ENCODE assay signal across 9 cellular contexts in the genomic region with DNA sequence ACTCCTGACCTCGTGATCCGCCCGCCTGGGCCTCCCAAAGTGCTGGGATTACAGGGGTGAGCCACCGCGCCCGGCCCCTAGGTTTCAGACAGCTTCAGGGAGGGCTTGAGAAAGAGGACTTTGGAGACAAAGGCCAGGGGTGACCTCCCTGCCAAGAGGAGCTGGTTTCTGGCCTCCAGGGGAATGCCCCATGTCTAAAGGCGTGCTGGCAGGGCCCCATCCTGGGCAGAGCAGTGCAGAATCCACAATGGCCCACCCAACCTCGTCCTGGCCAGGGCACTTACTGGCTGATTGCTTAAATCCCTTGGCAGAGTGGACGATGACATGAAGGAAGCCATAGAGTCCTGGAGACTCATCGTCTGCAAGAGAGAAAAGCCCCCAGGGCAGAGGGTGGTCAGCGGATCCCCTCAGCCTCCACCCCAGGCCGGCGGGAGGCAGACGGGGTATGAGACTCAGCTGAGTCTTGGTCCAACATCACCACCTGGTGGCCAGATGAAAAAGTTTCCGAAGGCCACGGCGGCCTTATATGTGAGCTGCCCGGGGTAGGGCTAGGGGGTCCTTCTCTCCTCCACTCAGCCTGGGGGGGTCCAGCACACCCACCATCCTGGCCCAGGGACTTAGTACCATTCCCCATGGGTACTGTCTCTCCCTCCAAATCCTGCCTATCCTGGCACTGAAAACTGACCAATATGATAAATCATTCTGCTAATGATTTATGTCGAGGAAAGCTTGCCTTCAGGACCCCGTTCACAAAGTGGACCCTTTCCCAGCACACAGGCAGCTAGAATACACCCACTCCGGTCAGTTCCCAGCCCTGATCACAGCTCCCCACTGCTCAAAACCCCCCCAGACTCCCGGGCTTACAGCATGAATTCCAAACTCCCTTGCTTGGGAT. TPM values are rescaled to one million over a fixed set of nuclear protein-coding genes. Genes with fewer than 3 reads are reported as not detected.
DNase-seq lines count a peak whose midpoint lies in the region; ATAC-seq and TF ChIP-seq lines count a peak whose summit lies in the region.
"Had no signal": no experiment of that assay in that cellular context is flagged by ENCODE, and none has a peak within 500 bp of the region (broad histone marks: within the 10 kb centered on the region; RNA-seq: fewer than 3 reads in every experiment).

No MANE protein-coding gene starts in this region.

- WGBS in right lobe of liver (ENCODE audit: insufficient coverage, low coverage, low lambda C conversion rate, missing lambda C conversion rate) = 35% methylated on average over 7 of the region's 22 CpGs

- no peaks in the 10 kb centered on the region for H3K4me1 ChIP-seq in colonic mucosa
- H3K4me1 ChIP-seq in right lobe of liver = no peaks in the 10 kb centered on the region

- peaks cover 48% of the 10 kb centered on the region for H3K36me3 Mint-ChIP-seq in CD4-positive, alpha-beta T cell (ENCODE audit: low read depth)
- H3K36me3 Mint-ChIP-seq in activated T-helper 2 cell treated with anti-CD3 and anti-CD28 coated beads, Interferon-gamma antibody, Interleukin-2, Interleukin-4, amounts not matched to agents 10 μg/mL and 5 μg/mL and 100 μg/mL, durations not matched to agents 14 hours and 24 hours and 36 hours (ENCODE audit: low read depth) = peaks cover 34% of the 10 kb centered on the region

- intact Hi-C loops in CD4-positive, alpha-beta T cell (cut with DNase I, micrococcal nuclease) = loop anchor here in 1 of 2 experiments (2.0 kb wide), 2 partner anchors 261 to 913 kb away; no protein-coding TSS in a partner anchor
- intact Hi-C loops in colonic mucosa (cut with DNase I) = loop anchor here (5.0 kb wide), 2 partner anchors 49 to 91 kb away; no protein-coding TSS in a partner anchor
- intact Hi-C loops in right lobe of liver (cut with DNase I) = loop anchor here in 1 of 2 donors (10.0 kb wide), 1 partner anchor 261 kb away; no protein-coding TSS in a partner anchor
- intact Hi-C loops in activated T-helper 2 cell treated with anti-CD3 and anti-CD28 coated beads, Interferon-gamma antibody, Interleukin-2, Interleukin-4, amounts not matched to agents 10 μg/mL and 5 μg/mL and 100 μg/mL, durations not matched to agents 14 hours and 24 hours and 36 hours (cut with micrococcal nuclease) = no loop called here

- TF ChIP-seq CTCF in CD4-positive, alpha-beta T cell (IDR thresholded peaks at IDR 0.05) = peak; percentile 52
- peak; percentile 40 for TF ChIP-seq CTCF in WI38 (IDR thresholded peaks at IDR 0.05; ENCODE audit: low read depth, low read length)
- peak; percentile 68 for TF ChIP-seq CTCF in colonic mucosa (IDR thresholded peaks at IDR 0.05)
- TF ChIP-seq CTCF in right lobe of liver (IDR thresholded peaks at IDR 0.05) = peak; percentile 57 to 76 (median 73)

- CTCF ChIA-PET in CD4-positive, alpha-beta T cell (lab: Charles Lee) = no interaction called here

- H3K9me3 ChIP-seq in CD4-positive, alpha-beta T cell (ENCODE audit: control insufficient read depth, low read length) = no peaks in the 10 kb centered on the region
- no peaks in the 10 kb centered on the region for H3K9me3 ChIP-seq in colonic mucosa
- H3K9me3 ChIP-seq in right lobe of liver = no peaks in the 10 kb centered on the region

- H3K4me3 Mint-ChIP-seq in CD4-positive, alpha-beta T cell = no peak overlapping the region
- H3K4me3 Mint-ChIP-seq in activated T-helper 2 cell treated with anti-CD3 and anti-CD28 coated beads, Interferon-gamma antibody, Interleukin-2, Interleukin-4, amounts not matched to agents 10 μg/mL and 5 μg/mL and 100 μg/mL, durations not matched to agents 14 hours and 24 hours and 36 hours (ENCODE audit: low read depth) = no peak overlapping the region

- no peak overlapping the region for H3K27ac ChIP-seq in CD4-positive, alpha-beta T cell (ENCODE audit: low read depth, low read length)
- H3K27ac ChIP-seq in colonic mucosa (no peak overlapping the region), right lobe of liver (no peak overlapping the region)

- H3K4me1 Mint-ChIP-seq in CD4-positive, alpha-beta T cell (ENCODE audit: low read depth) = no peaks in the 10 kb centered on the region
- no peaks in the 10 kb centered on the region for H3K4me1 Mint-ChIP-seq in activated T-helper 2 cell treated with anti-CD3 and anti-CD28 coated beads, Interferon-gamma antibody, Interleukin-2, Interleukin-4, amounts not matched to agents 10 μg/mL and 5 μg/mL and 100 μg/mL, durations not matched to agents 14 hours and 24 hours and 36 hours (ENCODE audit: low read depth)

- H3K27me3 ChIP-seq in CD4-positive, alpha-beta T cell (ENCODE audit: control insufficient read depth, insufficient read depth, low read length) = no peaks in the 10 kb centered on the region
- H3K27me3 ChIP-seq in colonic mucosa (no peaks in the 10 kb centered on the region), right lobe of liver (no peaks in the 10 kb centered on the region)

- H3K9ac ChIP-seq in colonic mucosa (ENCODE audit: low read depth in 2 of 2, low read length in 2 of 2) = no peak overlapping the region

- no peaks in the 10 kb centered on the region for H3K9me3 Mint-ChIP-seq in CD4-positive, alpha-beta T cell
- H3K9me3 Mint-ChIP-seq in activated T-helper 2 cell treated with anti-CD3 and anti-CD28 coated beads, Interferon-gamma antibody, Interleukin-2, Interleukin-4, amounts not matched to agents 10 μg/mL and 5 μg/mL and 100 μg/mL, durations not matched to agents 14 hours and 24 hours and 36 hours = no peaks in the 10 kb centered on the region

- ATAC-seq in CD4-positive, alpha-beta T cell (ENCODE audit: poor library complexity) = peak; percentile 62
- ATAC-seq in right lobe of liver = peak; percentile 74 to 83 (median 76)

- H3K36me3 ChIP-seq in colonic mucosa = peaks cover 7% of the 10 kb centered on the region
- H3K36me3 ChIP-seq in right lobe of liver = peaks cover 0 to 3% (median 0%) of the 10 kb centered on the region in 4 donors

- H3K27me3 Mint-ChIP-seq in CD4-positive, alpha-beta T cell = no peaks in the 10 kb centered on the region
- H3K27me3 Mint-ChIP-seq in activated T-helper 2 cell treated with anti-CD3 and anti-CD28 coated beads, Interferon-gamma antibody, Interleukin-2, Interleukin-4, amounts not matched to agents 10 μg/mL and 5 μg/mL and 100 μg/mL, durations not matched to agents 14 hours and 24 hours and 36 hours (ENCODE audit: low read depth) = no peaks in the 10 kb centered on the region

- H3K4me3 ChIP-seq in WI38 (ENCODE audit: low read depth, low read length) (no peak overlapping the region), colonic mucosa (no peak overlapping the region), right lobe of liver (no peak overlapping the region)
- H3K4me3 ChIP-seq: skin epidermis had no signal

- peak in 9 of 10 experiments; percentile 16 to 47 (median 20) for DNase-seq in CD4-positive, alpha-beta T cell
- DNase-seq in HT1080 (ENCODE audit: low read depth) (peak; percentile 20), colonic mucosa (peak; percentile 56), right lobe of liver (peak in 2 of 3 donors; percentile 47 to 64), MV-4-11 (lab: John Stamatoyannopoulos, UW) (no peak)
- peak; percentile 11 to 39 for DNase-seq in stimulated activated CD8-positive, alpha-beta memory T cell treated with anti-CD3 and anti-CD28 coated beads, Interleukin-2, amount 100 ng/mL, for 48 hours (ENCODE audit: low read depth in 2 of 2)
- no peak for DNase-seq in activated T-helper 2 cell treated with anti-CD3 and anti-CD28 coated beads, Interferon-gamma antibody, Interleukin-2, Interleukin-4, amounts not matched to agents 10 μg/mL and 5 μg/mL and 100 μg/mL, durations not matched to agents 14 hours and 24 hours and 36 hours (ENCODE audit: low spot score)

- no peak overlapping the region for H3K27ac Mint-ChIP-seq in CD4-positive, alpha-beta T cell
- no peak overlapping the region for H3K27ac Mint-ChIP-seq in activated T-helper 2 cell treated with anti-CD3 and anti-CD28 coated beads, Interferon-gamma antibody, Interleukin-2, Interleukin-4, amounts not matched to agents 10 μg/mL and 5 μg/mL and 100 μg/mL, durations not matched to agents 14 hours and 24 hours and 36 hours

- no peak for TF ChIP-seq POLR2A in right lobe of liver (IDR thresholded peaks at IDR 0.05)

- POLR2A ChIA-PET in CD4-positive, alpha-beta T cell (lab: Charles Lee) = no interaction called here

RNA-seq across cellular contexts. Expression of gene TIMM22, which starts 59.1 kb away (rescaled TPM):
- 10 to 100 TPM; 10.2 to 10.9 TPM for total RNA-seq in CD4-positive, alpha-beta T cell
- 25.2 and 25.8 TPM in 2 replicates for total RNA-seq in HT1080 (2014; rRNA removed; shearing (Covaris generic))
- 14.5 and 15.1 TPM in 2 replicates for polyA plus RNA-seq in HT1080 (2015; cell fraction: cytosol; rRNA removed)
- 6.8 and 7.2 TPM in 2 replicates for polyA plus RNA-seq in HT1080 (2015; cell fraction: nucleus; rRNA removed)
- 10 to 100 TPM in 1 of 2 donors, 1 to 10 TPM in 1; 8.3 to 12.8 TPM for total RNA-seq in colonic mucosa
- total RNA-seq in right lobe of liver = 1 to 10 TPM; 3.9 to 6.5 (median 4.1) TPM
- total RNA-seq in activated T-helper 2 cell treated with anti-CD3 and anti-CD28 coated beads, Interferon-gamma antibody, Interleukin-2, Interleukin-4, amounts not matched to agents 10 μg/mL and 5 μg/mL and 100 μg/mL, durations not matched to agents 14 hours and 24 hours and 36 hours = 13.6 and 15.0 TPM in 2 replicates

Comparison
In these comparisons a context has a peak if more than half of its experiments do, and no peak if none do; other contexts are left out.
1. DNase-seq: peak in CD4-positive, alpha-beta T cell (9 of 10), HT1080 (single experiment), colonic mucosa (single experiment), right lobe of liver (2 of 3) and stimulated activated CD8-positive, alpha-beta memory T cell treated with anti-CD3 and anti-CD28 coated beads, Interleukin-2, amount 100 ng/mL, for 48 hours (2 of 2); none in activated T-helper 2 cell treated with anti-CD3 and anti-CD28 coated beads, Interferon-gamma antibody, Interleukin-2, Interleukin-4, amounts not matched to agents 10 μg/mL and 5 μg/mL and 100 μg/mL, durations not matched to agents 14 hours and 24 hours and 36 hours (single experiment) and MV-4-11 (single experiment).
2. Peak in every context shown above with its lines, with median percentiles within 50 percentile points of each other: CTCF ChIP-seq.